31 cellular contexts compared by ENCODE assay signal in the genomic region with DNA sequence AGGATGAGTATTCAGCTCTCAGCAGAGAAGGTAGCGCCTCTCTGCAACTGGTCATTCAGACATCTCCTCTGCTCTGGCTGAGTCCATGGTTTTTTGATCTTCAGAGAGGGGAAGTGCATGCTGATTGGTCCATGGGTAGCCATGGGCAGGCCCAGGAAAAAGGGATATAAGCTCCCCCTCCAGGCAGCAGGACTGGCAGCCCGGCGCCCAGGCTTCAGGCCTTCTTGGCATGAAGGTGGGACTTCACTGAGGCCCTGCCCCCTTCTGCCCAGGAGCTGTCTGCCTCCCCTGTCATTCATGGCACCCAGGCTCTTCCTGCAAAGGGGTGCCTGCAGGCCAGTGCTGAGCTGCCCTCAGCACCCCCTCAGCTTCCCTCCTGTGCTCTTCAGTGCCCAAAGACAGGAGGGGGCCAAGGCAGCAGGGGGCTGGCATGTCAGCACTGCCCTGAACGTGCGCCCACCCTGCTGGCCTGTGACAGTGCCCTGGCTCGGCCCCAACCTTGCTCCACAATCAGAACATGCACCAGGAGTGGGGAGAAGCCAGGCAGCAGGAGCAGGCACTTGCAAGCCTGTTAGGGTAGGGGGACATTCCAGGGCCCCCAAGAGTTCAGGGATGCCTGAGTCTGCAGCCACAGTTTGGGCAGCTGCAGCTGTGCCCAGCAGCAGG. TPM values are rescaled to one million over a fixed set of nuclear protein-coding genes. Genes with fewer than 3 reads are reported as not detected.
"Had no signal": no experiment of that assay in that cellular context is flagged by ENCODE, and none has a peak within 500 bp of the region (broad histone marks: within the 10 kb centered on the region; RNA-seq: fewer than 3 reads in every experiment).

No MANE protein-coding gene starts in this region.

- H3K9me3 Mint-ChIP-seq: naive B cell; natural killer cell; stimulated activated naive CD8-positive, alpha-beta T cell treated with anti-CD3 and anti-CD28 coated beads, Interleukin-15, amount 100 ng/mL, for 72 hours; type B pancreatic cell had no signal

- H3K9ac ChIP-seq: neural progenitor cell had no signal

- H3K4me2 ChIP-seq: neural progenitor cell had no signal

- H3K36me3 Mint-ChIP-seq: immature natural killer cell, mesothelial cell of epicardium, naive B cell, natural killer cell, type B pancreatic cell had no signal

- FAIRE-seq: islet of Langerhans, kidney had no signal

- H2AFZ ChIP-seq: neural progenitor cell had no signal

- H3K27me3 ChIP-seq: neural progenitor cell, ovary, right atrium auricular region, tibial nerve, uterus had no signal

- H3K4me3 ChIP-seq: left ventricle myocardium inferior, lung, neural progenitor cell, ovary, right atrium auricular region, skin epidermis, tibial nerve, uterus had no signal

- H3K4me1 Mint-ChIP-seq: immature natural killer cell; mesothelial cell of epicardium; naive B cell; natural killer cell; nephron progenitor cell; stimulated activated naive CD8-positive, alpha-beta T cell treated with anti-CD3 and anti-CD28 coated beads, Interleukin-15, amount 100 ng/mL, for 72 hours had no signal

- H3K36me3 ChIP-seq: left ventricle myocardium inferior, neural progenitor cell, ovary, right atrium auricular region, tibial nerve, uterus had no signal

- H3K27ac Mint-ChIP-seq: immature natural killer cell; mesothelial cell of epicardium; naive B cell; natural killer cell; nephron progenitor cell; neural progenitor cell; progenitor cell of endocrine pancreas; stimulated activated naive CD8-positive, alpha-beta T cell treated with anti-CD3 and anti-CD28 coated beads, Interleukin-15, amount 100 ng/mL, for 72 hours; type B pancreatic cell had no signal

- H3K27ac ChIP-seq: left ventricle myocardium inferior, neural progenitor cell, ovary, right atrium auricular region, skin epidermis, tibial nerve, uterus had no signal

- H3K27me3 Mint-ChIP-seq: progenitor cell of endocrine pancreas, type B pancreatic cell had no signal

- DNase-seq: hypothalamus; immature natural killer cell; kidney; left colon; left ventricle myocardium inferior; mesendoderm; naive B cell; natural killer cell; nephron progenitor cell; ovary; stimulated activated CD4-positive, alpha-beta T cell treated with anti-CD3 and anti-CD28 coated beads, Interleukin-12 subunit alpha, Interleukin-12 subunit beta, amount 100 ng/mL, for 4 hours; stimulated activated CD4-positive, alpha-beta T cell treated with anti-CD3 and anti-CD28 coated beads, Interleukin-15, amount 100 ng/mL, for 24 hours; stimulated activated CD4-positive, alpha-beta T cell treated with anti-CD3 and anti-CD28 coated beads, Interleukin-2, amount 100 ng/mL, for 24 hours; stimulated activated CD4-positive, alpha-beta T cell treated with anti-CD3 and anti-CD28 coated beads, Interleukin-4, amount 100 ng/mL, for 1 hour; stimulated activated naive CD4-positive, alpha-beta T cell treated with Interleukin-2 at 50 U/mL for 16 hours; stimulated activated naive CD8-positive, alpha-beta T cell treated with anti-CD3 and anti-CD28 coated beads, Interleukin-15, amount 100 ng/mL, for 72 hours; substantia nigra; uterus had no signal

- H3K9me3 ChIP-seq: left ventricle myocardium inferior, ovary, right atrium auricular region, tibial nerve, uterus had no signal

- ATAC-seq: natural killer cell; sciatic nerve; stimulated activated naive CD8-positive, alpha-beta T cell treated with anti-CD3 and anti-CD28 coated beads, Interleukin-15, amount 100 ng/mL, for 72 hours had no signal

- H3K4me3 Mint-ChIP-seq: immature natural killer cell; mesothelial cell of epicardium; naive B cell; natural killer cell; nephron progenitor cell; neural progenitor cell; stimulated activated naive CD8-positive, alpha-beta T cell treated with anti-CD3 and anti-CD28 coated beads, Interleukin-15, amount 100 ng/mL, for 72 hours; type B pancreatic cell had no signal

- H3K4me1 ChIP-seq: neural progenitor cell, right atrium auricular region, tibial nerve, uterus had no signal

RNA-seq across cellular contexts. Expression of gene NR1I2, which starts 13.8 kb away (rescaled TPM):
- total RNA-seq: left ventricle myocardium inferior, lower leg skin, mononuclear cell, pulmonary artery endothelial cell, sciatic nerve had no signal
